Comparison of ENCODE assay signal across 15 cellular contexts in genomic region chr15:52115598-52116427, GRCh38. TPM values are rescaled to one million over a fixed set of nuclear protein-coding genes. Genes with fewer than 3 reads are reported as not detected.
DNase-seq lines count a peak whose midpoint lies in the region; ATAC-seq and TF ChIP-seq lines count a peak whose summit lies in the region.
"Had no signal": no experiment of that assay in that cellular context is flagged by ENCODE, and none has a peak within 500 bp of the region (broad histone marks: within the 10 kb centered on the region; RNA-seq: fewer than 3 reads in every experiment).

No MANE protein-coding gene starts in this region.

- intact Hi-C loops in head of caudate nucleus (cut with DNase I), result no loop called here

- H3K4me1 ChIP-seq in SJCRH30, result peaks cover 56% of the 10 kb centered on the region

- no peak for TF ChIP-seq CTCF in fibroblast of villous mesenchyme (IDR thresholded peaks at IDR 0.05; ENCODE audit: insufficient read depth, low read depth, low read length)

- H3K36me3 ChIP-seq in SJCRH30, result no peaks in the 10 kb centered on the region
- H3K36me3 ChIP-seq: lower lobe of right lung had no signal

- peak overlapping the region; percentile 95 for H3K27ac ChIP-seq in SJCRH30
- H3K27ac ChIP-seq: lower lobe of right lung had no signal

- no peaks in the 10 kb centered on the region for H3K27me3 ChIP-seq in SJCRH30

- no peak for ATAC-seq in HG03025 (IDR thresholded peaks at IDR 0.05; ENCODE audit: low FRiP score, unreplicated experiment)
- ATAC-seq in HG03108 (IDR thresholded peaks at IDR 0.05; ENCODE audit: unreplicated experiment), result no peak
- ATAC-seq: lower lobe of right lung, WTC11 had no signal

- H3K4me3 ChIP-seq in SJCRH30 (no peak overlapping the region), fibroblast of villous mesenchyme (ENCODE audit: low read depth, low read length) (no peak overlapping the region)
- H3K4me3 ChIP-seq: lower lobe of right lung had no signal

- peak; percentile 45 for DNase-seq in HT-29 (ENCODE audit: low spot score)
- DNase-seq in SJCRH30, result peak; percentile 60 to 80
- DNase-seq in fibroblast of villous mesenchyme (ENCODE audit: low read depth), result peak; percentile 38
- peak; percentile 63 for DNase-seq in pulmonary artery endothelial cell (ENCODE audit: low read depth, low spot score)
- DNase-seq in head of caudate nucleus, result no peak
- DNase-seq: activated CD8-positive, alpha-beta memory T cell treated with anti-CD3 and anti-CD28 coated beads, Interleukin-2, amount 50 U/mL, for 48 hours; cerebellar nuclear complex; erythroblast; hypothalamus; lower lobe of right lung; occipital lobe had no signal

- H3K9me3 ChIP-seq in SJCRH30 (replicated peaks), result no peaks in the 10 kb centered on the region
- H3K9me3 ChIP-seq: lower lobe of right lung had no signal

RNA-seq across cellular contexts. Expression of gene BCL2L10, which starts 3.2 kb away (rescaled TPM):
- total RNA-seq in HT-29 (2014; rRNA removed; shearing (Covaris generic)), result 1.3 and 1.5 TPM in 2 replicates
- total RNA-seq in SJCRH30 (2014; rRNA removed; shearing (Covaris generic)), result 0.38 and 0.51 TPM in 2 replicates
- 0.64 and 3.5 TPM in 2 replicates for total RNA-seq in fibroblast of villous mesenchyme
- total RNA-seq in pulmonary artery endothelial cell, result 0.11 and 0.13 TPM in 2 replicates
- total RNA-seq: lower lobe of right lung, M059J had no signal

Comparison
In these comparisons a context has a peak if more than half of its experiments do, and no peak if none do; other contexts are left out.
1. DNase-seq: peak in HT-29 (single experiment), SJCRH30 (2 of 2), fibroblast of villous mesenchyme (single experiment) and pulmonary artery endothelial cell (single experiment); none in head of caudate nucleus (0 of 42).